Comparison of ENCODE assay signal across 1 cellular context in the genomic region with DNA sequence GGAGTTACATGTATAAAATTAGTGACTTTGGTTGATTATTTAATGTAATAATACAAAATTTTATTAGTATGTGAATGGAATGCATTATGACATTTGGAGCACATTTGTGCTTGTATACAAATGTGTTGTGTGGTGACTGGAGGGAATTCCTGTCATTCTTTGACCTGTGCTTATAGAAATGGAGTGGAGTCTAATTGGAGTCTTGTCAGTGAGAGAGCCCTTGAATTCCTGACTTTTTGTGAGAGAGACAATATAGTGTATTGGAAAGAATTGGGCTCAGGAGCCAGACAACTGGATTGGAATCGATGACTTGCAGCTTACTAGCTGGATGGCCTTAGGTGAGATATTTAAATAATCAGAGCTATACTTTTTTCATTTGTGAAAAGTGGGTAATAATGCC.
TF ChIP-seq lines count a peak whose summit lies in the region.

No MANE protein-coding gene starts in this region.

TF ChIP-seq in IMR-90, 13 proteins besides CTCF, POLR2A, EP300 and RAD21 (continued from another document):
- no peak for TF ChIP-seq ELK1 (IDR thresholded peaks at IDR 0.05; ENCODE audit: borderline replicate concordance, low read depth, low read length)
- TF ChIP-seq BHLHE40 (IDR thresholded peaks at IDR 0.05; ENCODE audit: low read depth, low read length): no peak
- TF ChIP-seq, protein P1, sequence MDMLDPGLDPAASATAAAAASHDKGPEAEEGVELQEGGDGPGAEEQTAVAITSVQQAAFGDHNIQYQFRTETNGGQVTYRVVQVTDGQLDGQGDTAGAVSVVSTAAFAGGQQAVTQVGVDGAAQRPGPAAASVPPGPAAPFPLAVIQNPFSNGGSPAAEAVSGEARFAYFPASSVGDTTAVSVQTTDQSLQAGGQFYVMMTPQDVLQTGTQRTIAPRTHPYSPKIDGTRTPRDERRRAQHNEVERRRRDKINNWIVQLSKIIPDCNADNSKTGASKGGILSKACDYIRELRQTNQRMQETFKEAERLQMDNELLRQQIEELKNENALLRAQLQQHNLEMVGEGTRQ (IDR thresholded peaks at IDR 0.05; ENCODE audit: low read depth, low read length): no peak
- TF ChIP-seq FOS (IDR thresholded peaks at IDR 0.05; ENCODE audit: low read depth, low read length): no peak
- no peak for TF ChIP-seq NFE2L2 (IDR thresholded peaks at IDR 0.05; ENCODE audit: low read depth, low read length)
- TF ChIP-seq RCOR1 (IDR thresholded peaks at IDR 0.05; ENCODE audit: insufficient replicate concordance, low read length): no peak
- no peak for TF ChIP-seq CEBPB (IDR thresholded peaks at IDR 0.05; ENCODE audit: low read depth, low read length)
- TF ChIP-seq MXI1 (IDR thresholded peaks at IDR 0.05; ENCODE audit: borderline replicate concordance, low read depth, low read length): no peak
